In genomic region chr22:25564320-25564978, GRCh38 we compare ENCODE assay signal across 8 cellular contexts. TPM values are rescaled to one million over a fixed set of nuclear protein-coding genes. Genes with fewer than 3 reads are reported as not detected.
DNase-seq lines count a peak whose midpoint lies in the region; ATAC-seq and TF ChIP-seq lines count a peak whose summit lies in the region.

Gene GRK3, plus strand, starts transcription at chr22:25564675. Its CDS starts 366 bp downstream, at chr22:25565041.

- H3K36me3 ChIP-seq in H7 (replicated peaks; ENCODE audit: control insufficient read depth, insufficient read depth, low read length) (no peaks in the 10 kb centered on the region), lower lobe of right lung (no peaks in the 10 kb centered on the region)

- no peaks in the 10 kb centered on the region for H3K9me3 ChIP-seq in lower lobe of right lung

- peak within 1 kb of the TSS; percentile 85 for H3K4me3 ChIP-seq in H7 (ENCODE audit: insufficient read depth, low read depth, low read length)
- H3K4me3 ChIP-seq in lower lobe of right lung: peak within 1 kb of the TSS; percentile 84

- ATAC-seq in lower lobe of right lung (peak; percentile 90 to 91), GM21526 (IDR thresholded peaks at IDR 0.05; ENCODE audit: low FRiP score, unreplicated experiment) (no peak)

- H3K27ac ChIP-seq in lower lobe of right lung: peak within 1 kb of the TSS; percentile 80

- DNase-seq in Daoy (ENCODE audit: low read depth) (peak; percentile 76), H7 (peak; percentile 94), NCI-H1105 treated with DMSO at 0.1 percent for 48 hours (lab: John Stamatoyannopoulos, UW) (peak; percentile 49), dermis blood vessel endothelial cell (peak; percentile 38), lower lobe of right lung (peak; percentile 85)
- DNase-seq in activated CD4-positive, alpha-beta T cell treated with anti-CD3 and anti-CD28 coated beads for 4 hours: peak; percentile 60 to 64
- DNase-seq in stimulated activated CD4-positive, alpha-beta T cell treated with anti-CD3 and anti-CD28 coated beads, TNF-alpha, amount 100 ng/mL, for 48 hours (ENCODE audit: low read depth in 3 of 3): peak; percentile 4 to 43 (median 33)

- peaks cover 10% of the 10 kb centered on the region for H3K27me3 ChIP-seq in H7 (ENCODE audit: control insufficient read depth, insufficient read depth, low read length)
- H3K27me3 ChIP-seq in lower lobe of right lung (ENCODE audit: low read depth): no peaks in the 10 kb centered on the region

- TF ChIP-seq CTCF in lower lobe of right lung (IDR thresholded peaks at IDR 0.05): no peak

- intact Hi-C loops in lower lobe of right lung (cut with DNase I): no loop called here

- H3K4me1 ChIP-seq in lower lobe of right lung: peaks cover 41% of the 10 kb centered on the region

RNA-seq across cellular contexts. Expression of gene GRK3, which starts in this region (rescaled TPM):
- 2.5 and 4.8 TPM in 2 replicates for total RNA-seq in Daoy (2014; rRNA removed; shearing (Covaris generic))
- total RNA-seq in H7 (2014; rRNA removed; shearing (Covaris generic)): 7.1 and 12.1 TPM in 2 replicates
- total RNA-seq in dermis blood vessel endothelial cell (0.51 and 0.93 TPM in 2 replicates), lower lobe of right lung (34.3 TPM)

Comparison
In these comparisons a context has a peak if more than half of its experiments do, and no peak if none do; other contexts are left out.
1. Peak in DNase-seq in dermis blood vessel endothelial cell; RNA of the gene not detected or under 1 TPM.
2. DNase-seq: peak in every context shown above with its lines; median percentile 94 in H7; 85 in lower lobe of right lung; 76 in Daoy; 62 in activated CD4-positive, alpha-beta T cell treated with anti-CD3 and anti-CD28 coated beads for 4 hours; 49 in NCI-H1105 treated with DMSO at 0.1 percent for 48 hours; 38 in dermis blood vessel endothelial cell; 33 in stimulated activated CD4-positive, alpha-beta T cell treated with anti-CD3 and anti-CD28 coated beads, TNF-alpha, amount 100 ng/mL, for 48 hours.